ENCODE assay signal across 1 cellular context in genomic region chr1:54764132-54764921, GRCh38.
A peak's percentile ranks its signal among the peaks of the same experiment; 100 is the strongest.
TF ChIP-seq lines count a peak whose summit lies in the region.

TSS of gene PARS2 (minus strand) at chr1:54764523. CDS start at chr1:54759161, 5,362 bp downstream.

TF ChIP-seq in K562, 482 proteins besides CTCF, POLR2A, EP300 and RAD21 (continued from another document):
- TF ChIP-seq ZFP91 (CRISPR knock-in tag; IDR thresholded peaks at IDR 0.05) (no peak; the same call in 1 of the 2 replicates), SLC30A9 (CRISPR knock-in tag; IDR thresholded peaks at IDR 0.05) (no peak), CREB5 (CRISPR knock-in tag; IDR thresholded peaks at IDR 0.05) (no peak), ZBTB9 (CRISPR knock-in tag; IDR thresholded peaks at IDR 0.05) (0 out of 2 replicates have a peak, but pooled peaks have one; percentile 28), MCM5 (IDR thresholded peaks at IDR 0.05; ENCODE audit: low read depth) (no peak), ZNF707 (CRISPR knock-in tag; conservative IDR thresholded peaks at IDR 0.05) (no peak), JUND (IDR thresholded peaks at IDR 0.05; ENCODE audit: borderline replicate concordance, low read depth, low read length) (no peak), JUND (tag; IDR thresholded peaks at IDR 0.05; ENCODE audit: borderline replicate concordance, low read depth, low read length) (no peak; the same call in 2 of the 3 replicates), SMARCA4 (IDR thresholded peaks at IDR 0.05) (0 out of 2 replicates have a peak, but pooled peaks have one; percentile 42), SMAD3 (CRISPR knock-in tag; conservative IDR thresholded peaks at IDR 0.05) (no peak), ARID3A (IDR thresholded peaks at IDR 0.05; ENCODE audit: borderline replicate concordance, low read depth, low read length) (no peak), PREB (CRISPR knock-in tag; IDR thresholded peaks at IDR 0.05) (no peak), DMBX1 (CRISPR knock-in tag; IDR thresholded peaks at IDR 0.05; ENCODE audit: borderline replicate concordance) (no peak; the same call in 1 of the 2 replicates), HNRNPH1 (optimal IDR thresholded peaks at IDR 0.05; ENCODE audit: low read depth, low read length) (no peak), FOXJ3 (CRISPR knock-in tag; IDR thresholded peaks at IDR 0.05) (no peak), CTCFL (IDR thresholded peaks at IDR 0.05; ENCODE audit: borderline replicate concordance, insufficient read depth, low read depth, low read length, poor library complexity, severe bottlenecking) (no peak), FIP1L1 (IDR thresholded peaks at IDR 0.05; ENCODE audit: low read depth, low read length, poor library complexity, severe bottlenecking) (no peak), ZNF316 (IDR thresholded peaks at IDR 0.05) (no peak), TAF15 (IDR thresholded peaks at IDR 0.05; ENCODE audit: low read depth, low read length) (no peak), ZNF655 (CRISPR knock-in tag; IDR thresholded peaks at IDR 0.05) (no peak), RBM34 (IDR thresholded peaks at IDR 0.05; ENCODE audit: borderline replicate concordance, insufficient read depth, low read length) (no peak), POLR3G (IDR thresholded peaks at IDR 0.05; ENCODE audit: extremely low read depth, insufficient read length, insufficient replicate concordance) (no peak), STAT5B (CRISPR knock-in tag; IDR thresholded peaks at IDR 0.05) (no peak), ZNF778 (CRISPR knock-in tag; IDR thresholded peaks at IDR 0.05) (no peak), HCFC1 (IDR thresholded peaks at IDR 0.05; ENCODE audit: low read depth, low read length) (peak; percentile 79), MTA1 (IDR thresholded peaks at IDR 0.05; ENCODE audit: borderline replicate concordance) (no peak), ZNF280B (CRISPR knock-in tag; IDR thresholded peaks at IDR 0.05) (no peak), HDGF (IDR thresholded peaks at IDR 0.05) (no peak), SREBF1 (IDR thresholded peaks at IDR 0.05; ENCODE audit: borderline replicate concordance, low read depth, low read length) (no peak), DLX4 (CRISPR knock-in tag; IDR thresholded peaks at IDR 0.05) (no peak), TGIF2 (CRISPR knock-in tag; IDR thresholded peaks at IDR 0.05) (no peak), RBM15 (IDR thresholded peaks at IDR 0.05; ENCODE audit: insufficient read depth, low read length) (no peak), TCFL5 (CRISPR knock-in tag; conservative IDR thresholded peaks at IDR 0.05) (no peak), SMC3 (conservative IDR thresholded peaks at IDR 0.05; ENCODE audit: insufficient read depth, low read depth, low read length) (no peak), HOXB6 (CRISPR knock-in tag; IDR thresholded peaks at IDR 0.05; ENCODE audit: borderline replicate concordance) (no peak), MLX (CRISPR knock-in tag; conservative IDR thresholded peaks at IDR 0.05) (0 out of 4 replicates have a peak, but pooled peaks of 1 of the 2 experiments have one; percentile 87), E2F8 (IDR thresholded peaks at IDR 0.05; ENCODE audit: low read depth, partially characterized antibody) (peak; percentile 94), RBM17 (IDR thresholded peaks at IDR 0.05; ENCODE audit: borderline replicate concordance, low read depth, low read length) (no peak), STAG1 (CRISPR knock-in tag; IDR thresholded peaks at IDR 0.05; ENCODE audit: borderline replicate concordance) (no peak), DACH1 (IDR thresholded peaks at IDR 0.05; ENCODE audit: partially characterized antibody) (no peak), GTF2F1 (IDR thresholded peaks at IDR 0.05; ENCODE audit: low read depth, low read length) (no peak), BRD9 (IDR thresholded peaks at IDR 0.05; ENCODE audit: low read depth, partially characterized antibody) (no peak)
